Comparison of ENCODE assay signal across 1 cellular context in genomic region chr22:21451545-21452520, GRCh38.
TF ChIP-seq lines count a peak whose summit lies in the region.

No MANE protein-coding gene starts in this region.

TF ChIP-seq in K562, 482 proteins besides CTCF, POLR2A, EP300 and RAD21 (continued from another document and continues in another):
- TF ChIP-seq IRF1 (CRISPR knock-in tag; IDR thresholded peaks at IDR 0.05; ENCODE audit: borderline replicate concordance) (no peak), GTF2E2 (tag; IDR thresholded peaks at IDR 0.05) (no peak), CBFA2T2 (conservative IDR thresholded peaks at IDR 0.05) (no peak), ATF6 (CRISPR knock-in tag; IDR thresholded peaks at IDR 0.05) (no peak), VEZF1 (CRISPR knock-in tag; IDR thresholded peaks at IDR 0.05) (no peak), ATF3 (IDR thresholded peaks at IDR 0.05) (no peak), ATF3 (CRISPR knock-in tag; conservative IDR thresholded peaks at IDR 0.05) (peak; percentile 41; the same call in 1 of the 2 replicates), GATAD2A (IDR thresholded peaks at IDR 0.05) (no peak), E2F4 (CRISPR knock-in tag; IDR thresholded peaks at IDR 0.05; ENCODE audit: low read depth) (no peak), MLX (CRISPR knock-in tag; conservative IDR thresholded peaks at IDR 0.05) (peak in 1 of 2 experiments; percentile 94; a peak in 2 of 4 replicates), DLX4 (CRISPR knock-in tag; IDR thresholded peaks at IDR 0.05) (0 out of 2 replicates have a peak, but pooled peaks have one; percentile 39), AFF1 (IDR thresholded peaks at IDR 0.05; ENCODE audit: low read depth in 1 of 2, partially characterized antibody in 2 of 2) (no peak), GTF2A2 (tag; IDR thresholded peaks at IDR 0.05) (no peak), HDAC3 (IDR thresholded peaks at IDR 0.05; ENCODE audit: borderline replicate concordance, partially characterized antibody) (no peak), ASH1L (IDR thresholded peaks at IDR 0.05; ENCODE audit: borderline replicate concordance, low read depth, partially characterized antibody) (no peak), SLC30A9 (CRISPR knock-in tag; IDR thresholded peaks at IDR 0.05) (no peak), BCL6 (CRISPR knock-in tag; IDR thresholded peaks at IDR 0.05) (no peak), RCOR1 (IDR thresholded peaks at IDR 0.05; ENCODE audit: borderline replicate concordance in 1 of 2, low read depth in 2 of 2, low read length in 2 of 2) (no peak), ZNF140 (CRISPR knock-in tag; IDR thresholded peaks at IDR 0.05) (no peak), TCFL5 (CRISPR knock-in tag; conservative IDR thresholded peaks at IDR 0.05) (no peak), ZNF707 (CRISPR knock-in tag; conservative IDR thresholded peaks at IDR 0.05) (no peak), SNRNP70 (optimal IDR thresholded peaks at IDR 0.05; ENCODE audit: low read depth, low read length) (peak; percentile 81), HLTF (IDR thresholded peaks at IDR 0.05) (no peak), ZNF584 (CRISPR knock-in tag; IDR thresholded peaks at IDR 0.05; ENCODE audit: low read depth) (no peak), TSHZ1 (CRISPR knock-in tag; IDR thresholded peaks at IDR 0.05) (no peak), MEF2A (IDR thresholded peaks at IDR 0.05; ENCODE audit: control insufficient read depth, low read depth, low read length) (no peak), SAFB2 (IDR thresholded peaks at IDR 0.05; ENCODE audit: borderline replicate concordance, low read depth, low read length, severe bottlenecking) (no peak), C11orf30 (IDR thresholded peaks at IDR 0.05; ENCODE audit: low read depth) (no peak), SMARCA4 (IDR thresholded peaks at IDR 0.05) (no peak), FOXA3 (CRISPR knock-in tag; conservative IDR thresholded peaks at IDR 0.05 in 1 of 2, IDR thresholded peaks at IDR 0.05 in 1 of 2) (no peak; a peak in 1 of 4 replicates), KAT2B (IDR thresholded peaks at IDR 0.05; ENCODE audit: low read depth, low read length) (no peak), PHF21A (IDR thresholded peaks at IDR 0.05; ENCODE audit: borderline replicate concordance, low read depth) (no peak), SIN3B (IDR thresholded peaks at IDR 0.05; ENCODE audit: low read depth) (no peak), CREB3 (tag; conservative IDR thresholded peaks at IDR 0.05; ENCODE audit: low read depth) (no peak), CTCFL (IDR thresholded peaks at IDR 0.05; ENCODE audit: borderline replicate concordance, insufficient read depth, low read depth, low read length, poor library complexity, severe bottlenecking) (no peak), TRIM25 (IDR thresholded peaks at IDR 0.05; ENCODE audit: borderline replicate concordance) (no peak), NFE2 (IDR thresholded peaks at IDR 0.05; ENCODE audit: low read depth) (no peak), CREBBP (IDR thresholded peaks at IDR 0.05; ENCODE audit: low read depth, low read length) (no peak)
